In genomic region chr2:20521682-20522189, GRCh38 we compare ENCODE assay signal across 17 cellular contexts.
"Had no signal": no experiment of that assay in that cellular context is flagged by ENCODE, and none has a peak within 500 bp of the region (broad histone marks: within the 10 kb centered on the region; RNA-seq: fewer than 3 reads in every experiment).

No MANE protein-coding gene starts in this region.

- H3K27me3 ChIP-seq: foreskin keratinocyte, hepatocyte, neural progenitor cell, suprapubic skin, thyroid gland had no signal

- H3K9ac ChIP-seq: neural progenitor cell, parathyroid adenoma had no signal

- H3K27ac ChIP-seq: foreskin keratinocyte, hepatocyte, neural progenitor cell, parathyroid adenoma, psoas muscle, suprapubic skin had no signal

- H3K4me3 ChIP-seq: hepatocyte, neural progenitor cell, psoas muscle, suprapubic skin, thyroid gland had no signal

- H3K27ac Mint-ChIP-seq: dendritic cell treated with granulocyte-macrophage colony-stimulating factor and Interleukin-4, amounts not matched to agents 40 ng/mL and 50 ng/mL, for 4 days; natural killer cell treated with Interleukin-12 subunit alpha and Interleukin-12 subunit beta and Interleukin-15 and Interleukin-18, amount 100 ng/mL, for 72 hours; neural progenitor cell had no signal

- H3K36me3 ChIP-seq: neural progenitor cell, suprapubic skin, thyroid gland had no signal

- H2AFZ ChIP-seq: hepatocyte, neural progenitor cell, parathyroid adenoma had no signal

- H3K79me2 ChIP-seq: hepatocyte, parathyroid adenoma had no signal

- H3K9me3 ChIP-seq: psoas muscle, suprapubic skin, thyroid gland had no signal

- H3K4me3 Mint-ChIP-seq: dendritic cell treated with granulocyte-macrophage colony-stimulating factor and Interleukin-4, amounts not matched to agents 40 ng/mL and 50 ng/mL, for 4 days; natural killer cell treated with Interleukin-12 subunit alpha and Interleukin-12 subunit beta and Interleukin-15 and Interleukin-18, amount 100 ng/mL, for 72 hours had no signal

- DNase-seq: cerebellar nuclear complex; foreskin keratinocyte; kidney glomerular epithelial cell; mammary epithelial cell; occipital lobe; psoas muscle; retina; small intestine; stimulated activated CD4-positive, alpha-beta T cell treated with anti-CD3 and anti-CD28 coated beads, Interleukin-12 subunit alpha, Interleukin-12 subunit beta, amount 100 ng/mL, for 4 hours; stimulated activated naive CD8-positive, alpha-beta T cell treated with anti-CD3 and anti-CD28 coated beads, Interleukin-15, Interleukin-2, amounts not matched to agents 100 U/mL and 50 U/mL, for 24 hours; thyroid gland had no signal

- H3K36me3 Mint-ChIP-seq: natural killer cell treated with Interleukin-12 subunit alpha and Interleukin-12 subunit beta and Interleukin-15 and Interleukin-18, amount 100 ng/mL, for 72 hours; neural progenitor cell had no signal

- H3K4me1 ChIP-seq: parathyroid adenoma, psoas muscle had no signal

- H3K9me3 Mint-ChIP-seq: dendritic cell treated with granulocyte-macrophage colony-stimulating factor and Interleukin-4, amounts not matched to agents 40 ng/mL and 50 ng/mL, for 4 days; natural killer cell treated with Interleukin-12 subunit alpha and Interleukin-12 subunit beta and Interleukin-15 and Interleukin-18, amount 100 ng/mL, for 72 hours; neural progenitor cell had no signal

- H3K4me2 ChIP-seq: hepatocyte, neural progenitor cell had no signal

- ATAC-seq: foreskin keratinocyte; psoas muscle; stimulated activated naive CD8-positive, alpha-beta T cell treated with anti-CD3 and anti-CD28 coated beads, Interleukin-15, Interleukin-2, amounts not matched to agents 100 U/mL and 50 U/mL, for 24 hours had no signal
